Comparison of ENCODE assay signal across 21 cellular contexts in genomic region chr9:34866614-34867013, GRCh38.
"Had no signal": no experiment of that assay in that cellular context is flagged by ENCODE, and none has a peak within 500 bp of the region (broad histone marks: within the 10 kb centered on the region; RNA-seq: fewer than 3 reads in every experiment).

No MANE protein-coding gene starts in this region.

- H3K9me3 ChIP-seq: ovary, testis had no signal

- H3K4me3 ChIP-seq: coronary artery, esophagus muscularis mucosa, hepatocyte, left lung, lower lobe of right lung, ovary, sigmoid colon, skin epidermis, spleen, testis, tibial artery had no signal

- H3K79me2 ChIP-seq: hepatocyte had no signal

- DNase-seq: dermis blood vessel endothelial cell; effector memory CD4-positive, alpha-beta T cell; foreskin keratinocyte; kidney; left lung; lower lobe of right lung; natural killer cell; occipital lobe; ovary; sigmoid colon; spleen; stimulated activated CD4-positive, alpha-beta T cell treated with anti-CD3 and anti-CD28 coated beads, Interleukin-4, amount 100 ng/mL, for 4 hours; stimulated activated naive CD8-positive, alpha-beta T cell treated with anti-CD3 and anti-CD28 coated beads, Interleukin-15, Interleukin-2, amounts not matched to agents 100 U/mL and 50 U/mL, for 24 hours; substantia nigra; testis; tibial artery had no signal

- ATAC-seq: foreskin keratinocyte; left lung; lower lobe of right lung; natural killer cell; stimulated activated memory B cell treated with anti-CD40 and anti-IgM and Interleukin-4, amounts not matched to agents 10 μg/mL and 1 μg/mL and 100 μg/mL, for 72 hours; stimulated activated naive CD8-positive, alpha-beta T cell treated with anti-CD3 and anti-CD28 coated beads, Interleukin-15, Interleukin-2, amounts not matched to agents 100 U/mL and 50 U/mL, for 24 hours had no signal

- H3K4me1 ChIP-seq: esophagus muscularis mucosa, foreskin keratinocyte, left lung, lower lobe of right lung, sigmoid colon, spleen, testis, tibial artery had no signal

- H2AFZ ChIP-seq: hepatocyte had no signal

- H3K36me3 ChIP-seq: esophagus muscularis mucosa, left lung, lower lobe of right lung, ovary, sigmoid colon, spleen, tibial artery had no signal

- H3K27me3 ChIP-seq: esophagus muscularis mucosa, foreskin keratinocyte, left lung, ovary, sigmoid colon, testis had no signal

- H3K4me2 ChIP-seq: hepatocyte had no signal

- H3K27ac ChIP-seq: coronary artery, esophagus muscularis mucosa, foreskin keratinocyte, hepatocyte, left lung, lower lobe of right lung, ovary, sigmoid colon, skin epidermis, spleen, testis, tibial artery had no signal
